8 cellular contexts compared by ENCODE assay signal in genomic region chr4:93828830-93829530, GRCh38. TPM values are rescaled to one million over a fixed set of nuclear protein-coding genes. Genes with fewer than 3 reads are reported as not detected.
DNase-seq lines count a peak whose midpoint lies in the region; ATAC-seq and TF ChIP-seq lines count a peak whose summit lies in the region.

No MANE protein-coding gene starts in this region.

- peaks cover 16% of the 10 kb centered on the region for H3K9me3 Mint-ChIP-seq in glutamatergic neuron (ENCODE audit: unreplicated experiment)

- H3K27ac Mint-ChIP-seq in glutamatergic neuron (ENCODE audit: unreplicated experiment): no peak overlapping the region

- H3K4me3 ChIP-seq in Peyer's patch: peak overlapping the region; percentile 0 to 47 (median 27)

- intact Hi-C loops in sciatic nerve (cut with DNase I): no loop called here

- peaks cover 0 to 42% of the 10 kb centered on the region in 2 donors for H3K27me3 ChIP-seq in Peyer's patch

- DNase-seq in GM20000 (ENCODE audit: low spot score) (peak; percentile 37), Peyer's patch (peak in 2 of 3 donors; percentile 50 to 66), glutamatergic neuron (peak; percentile 46), sciatic nerve (ENCODE audit: low spot score) (no peak), LoVo (ENCODE audit: low spot score) (no peak), amniotic stem cell (lab: John Stamatoyannopoulos, UW) (no peak)

- no peaks in the 10 kb centered on the region for H3K9me3 ChIP-seq in Peyer's patch

- peak overlapping the region; percentile 89 for H3K4me3 Mint-ChIP-seq in glutamatergic neuron (ENCODE audit: unreplicated experiment)

- peak overlapping the region in 2 of 4 donors; percentile 38 to 49 for H3K27ac ChIP-seq in Peyer's patch

- no peaks in the 10 kb centered on the region for H3K36me3 ChIP-seq in Peyer's patch

- peaks cover 11% of the 10 kb centered on the region for H3K4me1 Mint-ChIP-seq in glutamatergic neuron (ENCODE audit: low read depth, unreplicated experiment)

- TF ChIP-seq CTCF in GM20000 (IDR thresholded peaks at IDR 0.05; ENCODE audit: extremely low read depth, missing control alignments) (no peak), Peyer's patch (IDR thresholded peaks at IDR 0.05) (no peak), glutamatergic neuron (IDR thresholded peaks at IDR 0.05; ENCODE audit: partially characterized antibody, unreplicated experiment) (no peak)

- peak; percentile 52 for ATAC-seq in sciatic nerve
- no peak for ATAC-seq in HG02852 (IDR thresholded peaks at IDR 0.05; ENCODE audit: unreplicated experiment)
- ATAC-seq in HG02884 (IDR thresholded peaks at IDR 0.05; ENCODE audit: unreplicated experiment): no peak

- H3K27me3 Mint-ChIP-seq in glutamatergic neuron (ENCODE audit: unreplicated experiment): peaks cover 32% of the 10 kb centered on the region

- H3K4me1 ChIP-seq in Peyer's patch: peaks cover 0 to 36% (median 0%) of the 10 kb centered on the region in 4 donors

- peaks cover 5% of the 10 kb centered on the region for H3K36me3 Mint-ChIP-seq in glutamatergic neuron (ENCODE audit: unreplicated experiment)

- peak in 1 of 2 donors; percentile 13 for TF ChIP-seq POLR2A in Peyer's patch (IDR thresholded peaks at IDR 0.05)

RNA-seq across cellular contexts. Expression of gene ATOH1, which starts 0.4 kb away (rescaled TPM):
- total RNA-seq in Peyer's patch: 10 to 100 TPM; 20.6 to 50.4 (median 41.3) TPM
- not detected for total RNA-seq in glutamatergic neuron (ENCODE audit: unreplicated experiment)
- not detected for total RNA-seq in sciatic nerve

Comparison
In these comparisons a context has a peak if more than half of its experiments do, and no peak if none do; other contexts are left out.
1. DNase-seq: peak in GM20000 (single experiment), Peyer's patch (2 of 3) and glutamatergic neuron (single experiment); none in sciatic nerve (single experiment), LoVo (single experiment) and amniotic stem cell (single experiment).
2. RNA of gene ATOH1, which starts 0.4 kb away (total RNA-seq): 20.6 to 50.4 TPM in Peyer's patch; not detected in glutamatergic neuron (single experiment) and not detected in sciatic nerve (single experiment); every median in the first group is over 10 times any median in the second.